15 cellular contexts compared by ENCODE assay signal in genomic region chr6:140382351-140382750, GRCh38.
"Had no signal": no experiment of that assay in that cellular context is flagged by ENCODE, and none has a peak within 500 bp of the region (broad histone marks: within the 10 kb centered on the region; RNA-seq: fewer than 3 reads in every experiment).

No MANE protein-coding gene starts in this region.

- H3K4me1 ChIP-seq: ascending aorta, breast epithelium, right atrium auricular region, tibial nerve had no signal

- H3K9me3 ChIP-seq: ascending aorta, right atrium auricular region had no signal

- H3K36me3 ChIP-seq: ascending aorta, breast epithelium, right atrium auricular region, tibial nerve had no signal

- DNase-seq: activated naive CD4-positive, alpha-beta T cell treated with anti-CD3 and anti-CD28 coated beads, Interleukin-2, amount 10 ng/mL, durations not matched to agents 7 days and 5 days; cerebellar nuclear complex; dermis blood vessel endothelial cell; natural killer cell; occipital lobe; stimulated activated CD4-positive, alpha-beta T cell treated with anti-CD3 and anti-CD28 coated beads, Interleukin-15, amount 100 ng/mL, for 24 hours; stimulated activated CD4-positive, alpha-beta T cell treated with anti-CD3 and anti-CD28 coated beads, Interleukin-4, amount 100 ng/mL, for 1 hour; stimulated activated naive CD4-positive, alpha-beta T cell; T-cell; T-helper 9 cell had no signal

- ATAC-seq: activated CD4-positive, CD25-positive, alpha-beta regulatory T cell treated with anti-CD3 and anti-CD28 coated beads, Interleukin-2, amount 50 U/mL, for 24 hours; natural killer cell; T-cell had no signal

- H3K27me3 ChIP-seq: ascending aorta, breast epithelium, right atrium auricular region, tibial nerve had no signal

- H3K4me3 ChIP-seq: ascending aorta, breast epithelium, right atrium auricular region, tibial nerve had no signal

- H3K27ac ChIP-seq: ascending aorta, breast epithelium, right atrium auricular region, tibial nerve had no signal
